In genomic region chr1:206963119-206963712, GRCh38 we compare ENCODE assay signal across 2 cellular contexts.
TF ChIP-seq lines count a peak whose summit lies in the region.

No MANE protein-coding gene starts in this region.

TF ChIP-seq in GM12878, 131 proteins besides CTCF, POLR2A, EP300 and RAD21:
- no peak for TF ChIP-seq ESRRA (IDR thresholded peaks at IDR 0.05; ENCODE audit: low read length)
- no peak for TF ChIP-seq SMAD1 (IDR thresholded peaks at IDR 0.05; ENCODE audit: low read depth, partially characterized antibody)
- no peak for TF ChIP-seq NR2C2 (IDR thresholded peaks at IDR 0.05; ENCODE audit: borderline replicate concordance, control insufficient read depth, insufficient read length, low read depth)
- TF ChIP-seq, protein P1, sequence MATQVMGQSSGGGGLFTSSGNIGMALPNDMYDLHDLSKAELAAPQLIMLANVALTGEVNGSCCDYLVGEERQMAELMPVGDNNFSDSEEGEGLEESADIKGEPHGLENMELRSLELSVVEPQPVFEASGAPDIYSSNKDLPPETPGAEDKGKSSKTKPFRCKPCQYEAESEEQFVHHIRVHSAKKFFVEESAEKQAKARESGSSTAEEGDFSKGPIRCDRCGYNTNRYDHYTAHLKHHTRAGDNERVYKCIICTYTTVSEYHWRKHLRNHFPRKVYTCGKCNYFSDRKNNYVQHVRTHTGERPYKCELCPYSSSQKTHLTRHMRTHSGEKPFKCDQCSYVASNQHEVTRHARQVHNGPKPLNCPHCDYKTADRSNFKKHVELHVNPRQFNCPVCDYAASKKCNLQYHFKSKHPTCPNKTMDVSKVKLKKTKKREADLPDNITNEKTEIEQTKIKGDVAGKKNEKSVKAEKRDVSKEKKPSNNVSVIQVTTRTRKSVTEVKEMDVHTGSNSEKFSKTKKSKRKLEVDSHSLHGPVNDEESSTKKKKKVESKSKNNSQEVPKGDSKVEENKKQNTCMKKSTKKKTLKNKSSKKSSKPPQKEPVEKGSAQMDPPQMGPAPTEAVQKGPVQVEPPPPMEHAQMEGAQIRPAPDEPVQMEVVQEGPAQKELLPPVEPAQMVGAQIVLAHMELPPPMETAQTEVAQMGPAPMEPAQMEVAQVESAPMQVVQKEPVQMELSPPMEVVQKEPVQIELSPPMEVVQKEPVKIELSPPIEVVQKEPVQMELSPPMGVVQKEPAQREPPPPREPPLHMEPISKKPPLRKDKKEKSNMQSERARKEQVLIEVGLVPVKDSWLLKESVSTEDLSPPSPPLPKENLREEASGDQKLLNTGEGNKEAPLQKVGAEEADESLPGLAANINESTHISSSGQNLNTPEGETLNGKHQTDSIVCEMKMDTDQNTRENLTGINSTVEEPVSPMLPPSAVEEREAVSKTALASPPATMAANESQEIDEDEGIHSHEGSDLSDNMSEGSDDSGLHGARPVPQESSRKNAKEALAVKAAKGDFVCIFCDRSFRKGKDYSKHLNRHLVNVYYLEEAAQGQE (IDR thresholded peaks at IDR 0.05; ENCODE audit: low read depth, low read length) = no peak
- TF ChIP-seq SRF (IDR thresholded peaks at IDR 0.05; ENCODE audit: low read depth in 2 of 2, low read length in 2 of 2) = peak; percentile 54 to 79; a peak in 3 of 4 replicates

TF ChIP-seq in WTC11, 78 proteins besides CTCF, POLR2A, EP300 and RAD21:
- TF ChIP-seq, protein P2, sequence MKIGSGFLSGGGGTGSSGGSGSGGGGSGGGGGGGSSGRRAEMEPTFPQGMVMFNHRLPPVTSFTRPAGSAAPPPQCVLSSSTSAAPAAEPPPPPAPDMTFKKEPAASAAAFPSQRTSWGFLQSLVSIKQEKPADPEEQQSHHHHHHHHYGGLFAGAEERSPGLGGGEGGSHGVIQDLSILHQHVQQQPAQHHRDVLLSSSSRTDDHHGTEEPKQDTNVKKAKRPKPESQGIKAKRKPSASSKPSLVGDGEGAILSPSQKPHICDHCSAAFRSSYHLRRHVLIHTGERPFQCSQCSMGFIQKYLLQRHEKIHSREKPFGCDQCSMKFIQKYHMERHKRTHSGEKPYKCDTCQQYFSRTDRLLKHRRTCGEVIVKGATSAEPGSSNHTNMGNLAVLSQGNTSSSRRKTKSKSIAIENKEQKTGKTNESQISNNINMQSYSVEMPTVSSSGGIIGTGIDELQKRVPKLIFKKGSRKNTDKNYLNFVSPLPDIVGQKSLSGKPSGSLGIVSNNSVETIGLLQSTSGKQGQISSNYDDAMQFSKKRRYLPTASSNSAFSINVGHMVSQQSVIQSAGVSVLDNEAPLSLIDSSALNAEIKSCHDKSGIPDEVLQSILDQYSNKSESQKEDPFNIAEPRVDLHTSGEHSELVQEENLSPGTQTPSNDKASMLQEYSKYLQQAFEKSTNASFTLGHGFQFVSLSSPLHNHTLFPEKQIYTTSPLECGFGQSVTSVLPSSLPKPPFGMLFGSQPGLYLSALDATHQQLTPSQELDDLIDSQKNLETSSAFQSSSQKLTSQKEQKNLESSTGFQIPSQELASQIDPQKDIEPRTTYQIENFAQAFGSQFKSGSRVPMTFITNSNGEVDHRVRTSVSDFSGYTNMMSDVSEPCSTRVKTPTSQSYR (CRISPR knock-in tag; IDR thresholded peaks at IDR 0.05) = no peak
- TF ChIP-seq, protein P3, sequence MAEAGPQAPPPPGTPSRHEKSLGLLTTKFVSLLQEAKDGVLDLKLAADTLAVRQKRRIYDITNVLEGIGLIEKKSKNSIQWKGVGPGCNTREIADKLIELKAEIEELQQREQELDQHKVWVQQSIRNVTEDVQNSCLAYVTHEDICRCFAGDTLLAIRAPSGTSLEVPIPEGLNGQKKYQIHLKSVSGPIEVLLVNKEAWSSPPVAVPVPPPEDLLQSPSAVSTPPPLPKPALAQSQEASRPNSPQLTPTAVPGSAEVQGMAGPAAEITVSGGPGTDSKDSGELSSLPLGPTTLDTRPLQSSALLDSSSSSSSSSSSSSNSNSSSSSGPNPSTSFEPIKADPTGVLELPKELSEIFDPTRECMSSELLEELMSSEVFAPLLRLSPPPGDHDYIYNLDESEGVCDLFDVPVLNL (CRISPR knock-in tag; IDR thresholded peaks at IDR 0.05; ENCODE audit: borderline replicate concordance, low read depth) = no peak
- TF ChIP-seq NR3C1 (CRISPR knock-in tag; conservative IDR thresholded peaks at IDR 0.05; ENCODE audit: low read depth) (no peak), TCF7 (CRISPR knock-in tag; IDR thresholded peaks at IDR 0.05; ENCODE audit: low read depth) (no peak), KAT7 (CRISPR knock-in tag; IDR thresholded peaks at IDR 0.05; ENCODE audit: borderline replicate concordance) (no peak), JAZF1 (CRISPR knock-in tag; IDR thresholded peaks at IDR 0.05) (no peak), MLX (CRISPR knock-in tag; IDR thresholded peaks at IDR 0.05) (no peak), NR2C2 (CRISPR knock-in tag; IDR thresholded peaks at IDR 0.05) (no peak), PRRX2 (CRISPR knock-in tag; IDR thresholded peaks at IDR 0.05) (no peak), IRF2 (CRISPR knock-in tag; IDR thresholded peaks at IDR 0.05; ENCODE audit: borderline replicate concordance, low read depth) (no peak)
